2 cellular contexts compared by ENCODE assay signal in genomic region chr9:136173648-136174290, GRCh38.
TF ChIP-seq lines count a peak whose summit lies in the region.

No MANE protein-coding gene starts in this region.

TF ChIP-seq in HEK293, 187 proteins besides CTCF, POLR2A, EP300 and RAD21 (continued from another document):
- peak; percentile 53; the same call in 1 of the 2 replicates for TF ChIP-seq ZNF623 (tag by site-specific recombination; IDR thresholded peaks at IDR 0.05)
TF ChIP-seq in HEK293: peak in this region for 3.

TF ChIP-seq in H1, 55 proteins besides CTCF, POLR2A, EP300 and RAD21 (continued from another document):
- TF ChIP-seq RNF2 (IDR thresholded peaks at IDR 0.05; ENCODE audit: borderline replicate concordance, low read depth, low read length, missing control alignments, poor library complexity, severe bottlenecking) (no peak), ATF2 (IDR thresholded peaks at IDR 0.05; ENCODE audit: low read length) (no peak), TEAD4 (IDR thresholded peaks at IDR 0.05; ENCODE audit: low read depth, low read length) (no peak), MAFK (IDR thresholded peaks at IDR 0.05; ENCODE audit: low read depth, low read length) (no peak)
